In the genomic region with DNA sequence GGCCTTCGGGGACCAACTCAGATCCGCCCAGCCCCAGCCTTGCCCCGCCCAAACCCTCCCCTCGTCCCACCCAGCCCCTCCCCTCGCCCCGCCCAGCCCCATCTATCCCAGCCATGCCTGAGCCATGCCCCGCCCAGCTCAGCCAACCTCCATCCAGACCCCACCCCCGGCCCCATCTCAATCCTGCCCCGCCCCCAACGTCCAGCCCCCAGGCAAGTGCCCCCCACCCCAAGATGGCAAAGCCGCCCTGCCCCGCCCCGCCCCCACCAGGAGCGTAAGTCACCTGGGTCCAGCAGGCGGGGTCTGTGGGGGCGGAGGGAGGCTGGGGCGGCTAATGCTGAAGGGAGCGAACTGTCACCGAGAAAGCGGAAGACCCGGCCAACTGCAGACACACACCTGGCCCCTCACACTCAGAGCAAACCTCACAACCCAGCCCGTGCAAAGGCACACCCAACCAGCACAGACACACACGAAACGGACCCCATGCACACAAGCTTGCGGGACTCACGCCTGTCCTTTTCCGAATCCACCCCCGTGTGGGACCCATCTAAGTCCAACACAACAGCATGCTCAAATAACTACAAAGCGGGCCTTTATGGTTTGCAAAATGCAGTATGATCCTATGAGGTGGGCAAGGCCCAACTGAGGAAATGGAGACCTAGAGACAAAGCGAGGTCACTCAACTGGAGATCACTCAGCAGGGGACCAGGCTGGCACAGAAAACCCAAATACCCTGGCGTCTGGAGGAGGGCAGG, we compare ENCODE assay signal across 8 cellular contexts. TPM values are rescaled to one million over a fixed set of nuclear protein-coding genes. Genes with fewer than 3 reads are reported as not detected.
DNase-seq lines count a peak whose midpoint lies in the region; ATAC-seq and TF ChIP-seq lines count a peak whose summit lies in the region.

No MANE protein-coding gene starts in this region.

- no peaks in the 10 kb centered on the region for H3K79me2 ChIP-seq in mammary epithelial cell (ENCODE audit: insufficient read depth, low read length)

- no peak for TF ChIP-seq CTCF in mammary epithelial cell (conservative IDR thresholded peaks at IDR 0.05 in 1 of 2, IDR thresholded peaks at IDR 0.05 in 1 of 2; ENCODE audit: extremely low read depth in 1 of 2, insufficient read depth in 1 of 2, low read depth in 1 of 2, low read length in 2 of 2)

- peak overlapping the region; percentile 83 for H2AFZ ChIP-seq in mammary epithelial cell (ENCODE audit: low read depth, low read length)

- intact Hi-C loops in mammary epithelial cell (cut with micrococcal nuclease): no loop called here

- 38% methylated on average over 3 of the region's 31 CpGs for WGBS in mammary epithelial cell (ENCODE audit: low coverage, missing lambda C conversion rate)

- no peaks in the 10 kb centered on the region for H3K9me3 ChIP-seq in mammary epithelial cell (replicated peaks; ENCODE audit: insufficient read depth, low read length)

- no peaks in the 10 kb centered on the region for H3K27me3 ChIP-seq in mammary epithelial cell (ENCODE audit: insufficient read depth, low read length)

- H3K4me3 ChIP-seq in mammary epithelial cell (replicated peaks in 1 of 3; ENCODE audit: insufficient read depth in 1 of 3, low read depth in 2 of 3, low read length in 3 of 3): peak overlapping the region in 1 of 3 experiments; percentile 48

- H3K4me2 ChIP-seq in mammary epithelial cell (ENCODE audit: insufficient read depth, low read depth, low read length): peak overlapping the region; percentile 96

- no peaks in the 10 kb centered on the region for H3K36me3 ChIP-seq in mammary epithelial cell (ENCODE audit: insufficient read depth, low read length)

- no peak overlapping the region for H3K27ac ChIP-seq in mammary epithelial cell (ENCODE audit: insufficient read depth, low read depth, low read length)

- BruUV-seq in mammary epithelial cell (replicated peaks; lab: Mats Ljungman, UMichigan): no TSS peak

- no peaks in the 10 kb centered on the region for H4K20me1 ChIP-seq in mammary epithelial cell (ENCODE audit: insufficient read depth, low read length)

- H3K9ac ChIP-seq in mammary epithelial cell (ENCODE audit: insufficient read depth, low read length): no peak overlapping the region

- in situ Hi-C loops in mammary epithelial cell (cut with MboI; ENCODE audit: low sequenced_read_pairs in 2 of 2): no loop called here

- CTCF ChIA-PET in mammary epithelial cell (lab: Charles Lee; ENCODE audit: low non-redundant PET): no interaction called here

- H3K4me1 ChIP-seq in mammary epithelial cell (ENCODE audit: insufficient read depth, low read length): peaks cover 14% of the 10 kb centered on the region

- peak; percentile 43 to 83 (median 54) for DNase-seq in T-helper 2 cell
- DNase-seq in mammary epithelial cell: no peak
- peak; percentile 84 for DNase-seq in left kidney (ENCODE audit: low read depth, low spot score)
- DNase-seq in stimulated activated CD8-positive, alpha-beta memory T cell treated with anti-CD3 and anti-CD28 coated beads, Interleukin-4, amount 100 ng/mL, for 48 hours: peak; percentile 72
- no peak for DNase-seq in A172 (ENCODE audit: low spot score)
- DNase-seq in dedifferentiated amniotic fluid mesenchymal stem cell (ENCODE audit: extremely low spot score): no peak

- ATAC-seq in GM18867 (IDR thresholded peaks at IDR 0.05; ENCODE audit: unreplicated experiment) (peak; percentile 13), HG03175 (IDR thresholded peaks at IDR 0.05; ENCODE audit: unreplicated experiment) (peak; percentile 27)

- dilution Hi-C loops in mammary epithelial cell (cut with HindIII; ENCODE audit: low sequenced_read_pairs): no loop called here

RNA-seq across cellular contexts. Expression of gene OGA, which starts 11.5 kb away (rescaled TPM):
- 10 to 100 TPM; 82.4 to 97.5 TPM for total RNA-seq in mammary epithelial cell
- 22.1 TPM for polyA plus RNA-seq in mammary epithelial cell
- 211 TPM for polyA minus RNA-seq in mammary epithelial cell
- 82.2 and 98.2 TPM in 2 replicates for total RNA-seq in A172 (2014; rRNA removed; shearing (Covaris generic))

RNA-seq across cellular contexts. Expression of gene KCNIP2, which starts 13.9 kb away (rescaled TPM):
- total RNA-seq in mammary epithelial cell: 1 to 10 TPM in 1 of 2 donors, under 1 TPM in 1; 0.67 to 1.9 TPM
- polyA plus RNA-seq in mammary epithelial cell: 0.22 TPM
- polyA minus RNA-seq in mammary epithelial cell: 2.0 TPM
- total RNA-seq in A172 (2014; rRNA removed; shearing (Covaris generic)): 2.8 TPM in 1 of 2 replicates, not detected in the other

RNA-seq across cellular contexts. Expression of gene NPM3, which starts 46.5 kb away (rescaled TPM):
- 100 to 1,000 TPM in 1 of 2 donors, 10 to 100 TPM in 1; 99.4 to 104 TPM for total RNA-seq in mammary epithelial cell
- polyA plus RNA-seq in mammary epithelial cell: 132 TPM
- 73.4 TPM for polyA minus RNA-seq in mammary epithelial cell
- total RNA-seq in A172 (2014; rRNA removed; shearing (Covaris generic)): 65.5 and 96.9 TPM in 2 replicates

RNA-seq across cellular contexts. Expression of gene FGF8, which starts 53.8 kb away (rescaled TPM):
- not detected for total RNA-seq in mammary epithelial cell
- not detected for polyA plus RNA-seq in mammary epithelial cell
- not detected for polyA minus RNA-seq in mammary epithelial cell
- not detected in 2 replicates for total RNA-seq in A172 (2014; rRNA removed; shearing (Covaris generic))

Comparison
In these comparisons a context has a peak if more than half of its experiments do, and no peak if none do; other contexts are left out.
1. DNase-seq: peak in T-helper 2 cell (5 of 5), left kidney (single experiment) and stimulated activated CD8-positive, alpha-beta memory T cell treated with anti-CD3 and anti-CD28 coated beads, Interleukin-4, amount 100 ng/mL, for 48 hours (single experiment); none in mammary epithelial cell (single experiment), A172 (single experiment) and dedifferentiated amniotic fluid mesenchymal stem cell (single experiment).